In genomic region chr11:66976048-66976467, GRCh38 we compare ENCODE assay signal across 8 cellular contexts. TPM values are rescaled to one million over a fixed set of nuclear protein-coding genes. Genes with fewer than 3 reads are reported as not detected.
DNase-seq lines count a peak whose midpoint lies in the region; ATAC-seq, FAIRE-seq and TF ChIP-seq lines count a peak whose summit lies in the region.

No MANE protein-coding gene starts in this region.

- no TSS peak for BruUV-seq in GM12878 (replicated peaks; lab: Mats Ljungman, UMichigan)

- H3K9me3 Mint-ChIP-seq in neural crest cell: no peaks in the 10 kb centered on the region

- H3K4me1 ChIP-seq in GM12878 (ENCODE audit: control insufficient read depth, insufficient read depth, low read length) (no peaks in the 10 kb centered on the region), ovary (ENCODE audit: insufficient read depth) (no peaks in the 10 kb centered on the region)

- H3K4me3 ChIP-seq in GM12878: no peak overlapping the region
- no peak overlapping the region for H3K4me3 ChIP-seq in ovary

- H3K27me3 Mint-ChIP-seq in neural crest cell (ENCODE audit: low read depth): no peaks in the 10 kb centered on the region

- CTCF ChIA-PET in GM12878 (lab: Yijun Ruan, JAX): interaction anchor here (1.2 to 1.4 kb wide), 3 partner anchors 10 to 141 kb away, joined by 3 to 4 read pairs (median 3); no protein-coding TSS in a partner anchor

- in situ Hi-C loops in GM12878 (cut with MboI): no loop called here

- TF ChIP-seq CTCF in D721Med (IDR thresholded peaks at IDR 0.05; ENCODE audit: insufficient read depth, missing control alignments) (peak; percentile 63), GM12878 (IDR thresholded peaks at IDR 0.05 in 2 of 3, conservative IDR thresholded peaks at IDR 0.05 in 1 of 3; ENCODE audit: control insufficient read depth in 2 of 3, extremely low read depth in 1 of 3, insufficient read depth in 1 of 3, low read depth in 3 of 3, low read length in 3 of 3) (peak; percentile 35 to 55 (median 49); a peak in 5 of 6 replicates), neural crest cell (conservative IDR thresholded peaks at IDR 0.05) (peak; percentile 75), ovary (IDR thresholded peaks at IDR 0.05) (no peak)

- peak; percentile 39; the same call in 2 of the 3 replicates for ATAC-seq in GM12878

- H3K27ac ChIP-seq in GM12878 (ENCODE audit: control insufficient read depth, insufficient read depth) (no peak overlapping the region), ovary (no peak overlapping the region)

- H3K36me3 ChIP-seq in GM12878 (ENCODE audit: control insufficient read depth in 2 of 2, insufficient read depth in 2 of 2, low read length in 1 of 2) (no peaks in the 10 kb centered on the region), ovary (no peaks in the 10 kb centered on the region)

- no peaks in the 10 kb centered on the region for H4K20me1 ChIP-seq in GM12878 (ENCODE audit: control insufficient read depth, insufficient read depth)

- TF ChIP-seq EP300 in Ishikawa (IDR thresholded peaks at IDR 0.05; ENCODE audit: borderline replicate concordance): no peak
- no peak for TF ChIP-seq EP300 in GM12878 (IDR thresholded peaks at IDR 0.05; ENCODE audit: borderline replicate concordance in 1 of 2, control insufficient read depth in 1 of 2, low read depth in 2 of 2, low read length in 2 of 2)
- no peak for TF ChIP-seq EP300 in ovary (IDR thresholded peaks at IDR 0.05)

- H3K4me1 Mint-ChIP-seq in neural crest cell: peaks cover under 1% of the 10 kb centered on the region

- SMC1A ChIA-PET in GM12878 (lab: Charles Lee; ENCODE audit: uncharacterized antibody, unreplicated experiment): no interaction called here

- no peaks in the 10 kb centered on the region for H3K36me3 Mint-ChIP-seq in neural crest cell (ENCODE audit: low read depth)

- no peak overlapping the region for H2AFZ ChIP-seq in GM12878 (ENCODE audit: control insufficient read depth, low read depth, low read length)

- no peak overlapping the region for H3K4me3 Mint-ChIP-seq in neural crest cell

- no peak overlapping the region for H3K4me2 ChIP-seq in GM12878 (ENCODE audit: control insufficient read depth, insufficient read depth)

- H3K27me3 ChIP-seq in GM12878 (replicated peaks in 1 of 2; ENCODE audit: control insufficient read depth in 2 of 2, insufficient read depth in 2 of 2, low read length in 1 of 2): no peaks in the 10 kb centered on the region; a peak in 1 of 4 replicates
- no peaks in the 10 kb centered on the region for H3K27me3 ChIP-seq in ovary

- H3K27ac Mint-ChIP-seq in neural crest cell (ENCODE audit: unreplicated experiment): no peak overlapping the region

- TF ChIP-seq RAD21 in Ishikawa (IDR thresholded peaks at IDR 0.05; ENCODE audit: low read depth) (peak; percentile 73), GM12878 (IDR thresholded peaks at IDR 0.05; ENCODE audit: insufficient read depth, low read depth, low read length) (peak; percentile 55)

- no peak for FAIRE-seq in D721Med (lab: Jason Lieb, UNC)
- FAIRE-seq in GM12878 (lab: Jason Lieb, UNC): no peak

- TF ChIP-seq POLR2A in GM12878 (IDR thresholded peaks at IDR 0.05; ENCODE audit: low read depth, low read length) (no peak), ovary (IDR thresholded peaks at IDR 0.05) (no peak)

- POLR2A ChIA-PET in GM12878 (lab: Charles Lee): no interaction called here

- no peaks in the 10 kb centered on the region for H3K79me2 ChIP-seq in GM12878 (ENCODE audit: control insufficient read depth, insufficient read depth, low read length)

- RAD21 ChIA-PET in GM12878 (lab: Charles Lee; ENCODE audit: unreplicated experiment): no interaction called here

- intact Hi-C loops in GM12878 (cut with micrococcal nuclease; ENCODE audit: unreplicated experiment): no loop called here
- intact Hi-C loops in ovary (cut with DNase I): no loop called here

- H3K9me3 ChIP-seq in GM12878 (replicated peaks; ENCODE audit: control insufficient read depth, insufficient read depth, low read length): no peaks in the 10 kb centered on the region; the same call in 2 of the 3 replicates
- no peaks in the 10 kb centered on the region for H3K9me3 ChIP-seq in ovary

- 30% methylated on average over 9 of the region's 9 CpGs for WGBS in GM12878 (ENCODE audit: insufficient coverage, insufficient replicate concordance, low lambda C conversion rate, missing lambda C conversion rate)
- 33 to 47% (median 40%) methylated on average over 9 of the region's 9 CpGs for WGBS in ovary, 3 donors

- DNase-seq in D721Med (ENCODE audit: insufficient read length, low spot score) (peak; percentile 47), GM12878 (ENCODE audit: low read depth, low spot score) (no peak), neural crest cell (ENCODE audit: low read depth, low spot score) (peak; percentile 70), DMS114 treated with DMSO at 0.1 percent for 48 hours (lab: John Stamatoyannopoulos, UW; ENCODE audit: unreplicated experiment) (no peak), NCI-H446 treated with DMSO at 0.1 percent for 48 hours (lab: John Stamatoyannopoulos, UW) (no peak), ovary (no peak)
- no peak for DNase-seq in central memory CD4-positive, alpha-beta T cell

- no peak overlapping the region for H3K9ac ChIP-seq in GM12878 (ENCODE audit: control insufficient read depth, insufficient read depth, low read length)

TF ChIP-seq in Ishikawa, 13 proteins besides CTCF, POLR2A, EP300 and RAD21 (continues in another document):
- TF ChIP-seq NFIC (IDR thresholded peaks at IDR 0.05): no peak
- no peak for TF ChIP-seq CEBPB (IDR thresholded peaks at IDR 0.05)

TF ChIP-seq in GM12878, 131 proteins besides CTCF, POLR2A, EP300 and RAD21 (continues in another document):
- no peak for TF ChIP-seq EGR1 (IDR thresholded peaks at IDR 0.05; ENCODE audit: borderline replicate concordance in 1 of 2, low read depth in 2 of 2, low read length in 2 of 2)

RNA-seq across cellular contexts. Expression of gene C11orf86, which starts 1.0 kb away (rescaled TPM):
- total RNA-seq in GM12878 (2013; cell fraction: nucleolus; rRNA removed): not detected in 2 replicates
- total RNA-seq in GM12878 (2014; rRNA removed) (not detected in 2 replicates), GM12878 (2014; rRNA removed; fragmentation: Illumina TruSeq; extraction: Trizol) (not detected in 2 replicates), GM12878 (2021) (not detected in 2 replicates), neural crest cell (not detected in 2 replicates), ovary (1 to 10 TPM in 1 of 7 donors, not detected in 6; 2.6 TPM)
- not detected for polyA plus RNA-seq in GM12878 (2011; ENCODE audit: low read depth)
- polyA plus RNA-seq in GM12878 (2011; rRNA removed) (not detected in 2 replicates), GM12878 (2014; fragmentation: Illumina TruSeq; extraction: Trizol) (not detected in 2 replicates), GM12878 (2014; fragmentation: Nextera tagmentation; extraction: Ambion mirVana) (not detected), GM12878 (2014; rRNA removed) (not detected in 2 replicates), GM12878 (2016; fragmentation: Nextera tagmentation; extraction: Ambion mirVana) (not detected), ovary (not detected)
- not detected in 2 replicates for polyA plus RNA-seq in GM12878 (2011; cell fraction: cytosol; rRNA removed)
- polyA plus RNA-seq in GM12878 (2011; cell fraction: nucleus; rRNA removed): not detected in 2 replicates
- not detected in 2 replicates for polyA plus RNA-seq in GM12878 (2012)
- not detected in 2 replicates for polyA minus RNA-seq in GM12878 (2011; rRNA and poly(A)+ RNA removed)
- polyA minus RNA-seq in GM12878 (2011; cell fraction: cytosol; rRNA and poly(A)+ RNA removed): not detected in 2 replicates
- polyA minus RNA-seq in GM12878 (2011; cell fraction: nucleus; rRNA and poly(A)+ RNA removed): not detected in 2 replicates

RNA-seq across cellular contexts. Expression of gene PC, which starts 17.9 kb away (rescaled TPM):
- 0.38 and 0.49 TPM in 2 replicates for total RNA-seq in GM12878 (2013; cell fraction: nucleolus; rRNA removed)
- total RNA-seq in GM12878 (2014; rRNA removed): 3.8 and 4.7 TPM in 2 replicates
- total RNA-seq in GM12878 (2014; rRNA removed; fragmentation: Illumina TruSeq; extraction: Trizol): 2.0 and 2.7 TPM in 2 replicates
- total RNA-seq in GM12878 (2021): 9.6 and 9.7 TPM in 2 replicates
- 2.6 TPM for polyA plus RNA-seq in GM12878 (2011; ENCODE audit: low read depth)
- 0.22 TPM in 1 of 2 replicates, not detected in the other for polyA plus RNA-seq in GM12878 (2011; rRNA removed)
- 0.12 and 0.57 TPM in 2 replicates for polyA plus RNA-seq in GM12878 (2011; cell fraction: cytosol; rRNA removed)
- polyA plus RNA-seq in GM12878 (2011; cell fraction: nucleus; rRNA removed): 0.34 and 0.79 TPM in 2 replicates
- 5.8 and 6.1 TPM in 2 replicates for polyA plus RNA-seq in GM12878 (2012)
- 0.46 and 4.2 TPM in 2 replicates for polyA plus RNA-seq in GM12878 (2014; fragmentation: Illumina TruSeq; extraction: Trizol)
- polyA plus RNA-seq in GM12878 (2014; fragmentation: Nextera tagmentation; extraction: Ambion mirVana): under 1 TPM; 0.26 to 0.79 TPM
- polyA plus RNA-seq in GM12878 (2014; rRNA removed): 4.7 and 5.0 TPM in 2 replicates
- 10 to 100 TPM in 1 of 2 experiments, 1 to 10 TPM in 1; 9.5 to 10.3 TPM for polyA plus RNA-seq in GM12878 (2016; fragmentation: Nextera tagmentation; extraction: Ambion mirVana)
- polyA minus RNA-seq in GM12878 (2011; rRNA and poly(A)+ RNA removed): 0.36 TPM in 1 of 2 replicates, not detected in the other
- polyA minus RNA-seq in GM12878 (2011; cell fraction: cytosol; rRNA and poly(A)+ RNA removed): 0.27 and 0.73 TPM in 2 replicates
- polyA minus RNA-seq in GM12878 (2011; cell fraction: nucleus; rRNA and poly(A)+ RNA removed): 0.24 and 0.38 TPM in 2 replicates
- 51.9 and 53.6 TPM in 2 replicates for total RNA-seq in neural crest cell
- total RNA-seq in ovary: 10 to 100 TPM in 5 of 7 donors, 1 to 10 TPM in 2; 7.5 to 27.5 (median 17.1) TPM
- polyA plus RNA-seq in ovary: 10 to 100 TPM in 1 of 2 donors, 1 to 10 TPM in 1; 4.2 to 14.7 TPM

RNA-seq across cellular contexts. Expression of gene SYT12, which starts 46.9 kb away (rescaled TPM):
- 0.10 and 0.48 TPM in 2 replicates for total RNA-seq in GM12878 (2013; cell fraction: nucleolus; rRNA removed)
- total RNA-seq in GM12878 (2014; rRNA removed) (2.0 and 2.3 TPM in 2 replicates), GM12878 (2014; rRNA removed; fragmentation: Illumina TruSeq; extraction: Trizol) (0.78 and 1.1 TPM in 2 replicates), GM12878 (2021) (1.4 and 1.6 TPM in 2 replicates), neural crest cell (0.44 and 0.48 TPM in 2 replicates), ovary (1 to 10 TPM in 3 of 7 donors, under 1 TPM in 2, not detected in 2; 0.12 to 6.0 (median 1.2) TPM)
- polyA plus RNA-seq in GM12878 (2011; ENCODE audit: low read depth): 0.14 TPM
- polyA plus RNA-seq in GM12878 (2011; rRNA removed) (not detected in 2 replicates), GM12878 (2014; fragmentation: Illumina TruSeq; extraction: Trizol) (0.06 and 0.65 TPM in 2 replicates), GM12878 (2014; fragmentation: Nextera tagmentation; extraction: Ambion mirVana) (under 1 TPM; 0.02 to 0.11 TPM), GM12878 (2014; rRNA removed) (1.3 and 1.4 TPM in 2 replicates), GM12878 (2016; fragmentation: Nextera tagmentation; extraction: Ambion mirVana) (under 1 TPM; 0.59 to 0.84 TPM), ovary (under 1 TPM; 0.05 to 0.10 TPM)
- polyA plus RNA-seq in GM12878 (2011; cell fraction: cytosol; rRNA removed): 0.01 and 0.02 TPM in 2 replicates
- 0.09 TPM in 1 of 2 replicates, not detected in the other for polyA plus RNA-seq in GM12878 (2011; cell fraction: nucleus; rRNA removed)
- polyA plus RNA-seq in GM12878 (2012): 0.54 and 0.87 TPM in 2 replicates
- polyA minus RNA-seq in GM12878 (2011; rRNA and poly(A)+ RNA removed): 0.05 and 0.07 TPM in 2 replicates
- polyA minus RNA-seq in GM12878 (2011; cell fraction: cytosol; rRNA and poly(A)+ RNA removed): 0.21 TPM in 1 of 2 replicates, not detected in the other
- 0.12 and 0.29 TPM in 2 replicates for polyA minus RNA-seq in GM12878 (2011; cell fraction: nucleus; rRNA and poly(A)+ RNA removed)

Comparison
In these comparisons a context has a peak if more than half of its experiments do, and no peak if none do; other contexts are left out.
1. DNase-seq: peak in D721Med (single experiment) and neural crest cell (single experiment); none in GM12878 (single experiment), central memory CD4-positive, alpha-beta T cell (single experiment), DMS114 treated with DMSO at 0.1 percent for 48 hours (single experiment), NCI-H446 treated with DMSO at 0.1 percent for 48 hours (single experiment) and ovary (0 of 5).
2. CTCF ChIP-seq: peak in D721Med (single experiment), GM12878 (3 of 3) and neural crest cell (single experiment); none in ovary (0 of 3).